ENCODE assay signal across 36 cellular contexts in the genomic region with DNA sequence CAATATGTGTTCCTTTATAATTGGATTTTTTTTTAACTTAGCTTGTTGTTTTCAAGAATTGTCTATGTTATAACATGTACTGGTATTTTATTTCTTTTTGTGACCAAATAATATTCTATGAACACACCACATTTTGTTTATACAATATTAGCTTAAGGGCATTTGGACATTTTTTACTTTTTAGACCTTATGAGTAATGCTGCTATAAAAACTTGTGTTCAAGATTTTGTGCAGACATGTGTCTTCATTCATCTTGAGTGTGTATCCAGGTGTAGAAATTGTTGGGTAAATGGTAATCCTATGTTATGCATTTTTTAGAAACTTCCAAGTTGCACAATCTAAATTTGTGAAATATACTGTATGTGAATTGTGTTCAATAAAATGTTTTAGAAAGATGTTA.
"Had no signal": no experiment of that assay in that cellular context is flagged by ENCODE, and none has a peak within 500 bp of the region (broad histone marks: within the 10 kb centered on the region; RNA-seq: fewer than 3 reads in every experiment).

No MANE protein-coding gene starts in this region.

- H3K4me2 ChIP-seq: KMS-11 had no signal

- H3K4me3 ChIP-seq: MG63 had no signal

- H3K9me3 ChIP-seq: MG63 had no signal

- H3K36me3 ChIP-seq: MG63 had no signal

- DNase-seq: Karpas-422, Kasumi-1, KG1, MG63, MM.1S, MV-4-11, NCI-H1048, NCI-H1092, NCI-H1092 treated with DMSO at 0.1 percent for 48 hours, NCI-H1105, NCI-H1105 treated with DMSO at 0.1 percent for 48 hours, NCI-H1417, NCI-H1417 treated with DMSO at 0.1 percent for 48 hours, NCI-H1436, NCI-H1436 treated with DMSO at 0.1 percent for 48 hours, NCI-H146, NCI-H1694, NCI-H1694 treated with DMSO at 0.1 percent for 48 hours, NCI-H187, NCI-H187 treated with DMSO at 0.1 percent for 48 hours, NCI-H1930, NCI-H2029, NCI-H2029 treated with DMSO at 0.1 percent for 48 hours, NCI-H2081, NCI-H2081 treated with DMSO at 0.1 percent for 48 hours, NCI-H2107, NCI-H2171, NCI-H2171 treated with DMSO at 0.1 percent for 48 hours, NCI-H2227 treated with DMSO at 0.1 percent for 48 hours, NCI-H226, NCI-H345, NCI-H446, NCI-H446 treated with DMSO at 0.1 percent for 48 hours, NCI-H510A, NCI-H510A treated with DMSO at 0.1 percent for 48 hours had no signal

- H3K27me3 ChIP-seq: MG63 had no signal

- H3K27ac ChIP-seq: KMS-11 had no signal

- H3K9ac ChIP-seq: KMS-11 had no signal
